In genomic region chr6:27748662-27749061, GRCh38 we compare ENCODE assay signal across 2 cellular contexts.
TF ChIP-seq lines count a peak whose summit lies in the region.

No MANE protein-coding gene starts in this region.

TF ChIP-seq in Ishikawa, 13 proteins besides CTCF, POLR2A, EP300 and RAD21 (continued from another document):
- TF ChIP-seq FOXM1 (IDR thresholded peaks at IDR 0.05; ENCODE audit: borderline replicate concordance, low read depth) (no peak), MAX (IDR thresholded peaks at IDR 0.05) (no peak), CEBPB (IDR thresholded peaks at IDR 0.05) (peak; percentile 97)

TF ChIP-seq in H1, 55 proteins besides CTCF, POLR2A, EP300 and RAD21 (continued from another document):
- TF ChIP-seq KDM4A (IDR thresholded peaks at IDR 0.05; ENCODE audit: low read depth, low read length, severe bottlenecking), result no peak
- TF ChIP-seq SP1 (IDR thresholded peaks at IDR 0.05; ENCODE audit: low read depth, low read length), result no peak
